In the genomic region with DNA sequence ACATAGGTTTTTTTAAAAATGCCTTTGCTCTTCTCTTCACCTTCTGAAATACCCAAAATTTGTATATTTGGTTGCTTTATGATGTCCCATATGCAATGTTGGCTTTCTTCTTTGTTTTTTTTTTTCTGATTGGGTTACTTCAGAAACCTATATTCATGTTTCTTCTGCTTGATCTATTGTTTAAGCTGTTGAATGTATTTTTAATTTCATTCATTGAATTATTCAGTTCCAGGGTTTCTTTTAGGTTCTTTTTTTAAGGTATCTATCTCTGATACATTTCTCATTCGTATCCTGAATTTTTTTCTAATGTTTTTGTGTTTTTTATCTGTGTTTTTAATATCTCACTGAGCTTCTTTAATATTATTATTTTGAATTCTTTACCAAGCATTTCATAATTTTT, we compare ENCODE assay signal across 23 cellular contexts.
A peak's percentile ranks its signal among the peaks of the same experiment; 100 is the strongest.
DNase-seq lines count a peak whose midpoint lies in the region; ATAC-seq, FAIRE-seq and TF ChIP-seq lines count a peak whose summit lies in the region.
"Had no signal": no experiment of that assay in that cellular context is flagged by ENCODE, and none has a peak within 500 bp of the region (broad histone marks: within the 10 kb centered on the region; RNA-seq: fewer than 3 reads in every experiment).

No MANE protein-coding gene starts in this region.

- DNase-seq in OCI-LY7 (ENCODE audit: low spot score) = peak; percentile 12
- no peak for DNase-seq in K562 (ENCODE audit: extremely low read depth in 1 of 4, low spot score in 3 of 4)
- no peak for DNase-seq in pancreas
- no peak for DNase-seq in tibial nerve (ENCODE audit: low spot score in 2 of 2)
- no peak for DNase-seq in activated effector memory CD4-positive, alpha-beta T cell treated with Interleukin-2 at 50 U/mL for 16 hours
- DNase-seq in RPMI8226 = no peak
- DNase-seq: 8988T; AML-193; Caco-2; Calu3; CD4-positive, alpha-beta T cell; CD8-positive, alpha-beta T cell; DMS79 treated with DMSO at 0.1 percent for 48 hours; GF-D8 had no signal

- no peak for ATAC-seq in K562
- no peak for ATAC-seq in pancreas
- ATAC-seq in HG02852 (IDR thresholded peaks at IDR 0.05; ENCODE audit: unreplicated experiment) = no peak
- ATAC-seq: A549; CD8-positive, alpha-beta T cell had no signal

- H3K4me1 ChIP-seq in HEK293 (ENCODE audit: control insufficient read depth, insufficient read depth, low read length) (no peaks in the 10 kb centered on the region), OCI-LY7 (ENCODE audit: insufficient read depth, low read length, poor library complexity, severe bottlenecking) (no peaks in the 10 kb centered on the region), K562 (replicated peaks in 1 of 2; ENCODE audit: control insufficient read depth in 2 of 2, insufficient read depth in 2 of 2, low read length in 2 of 2) (no peaks in the 10 kb centered on the region), pancreas (no peaks in the 10 kb centered on the region), tibial nerve (no peaks in the 10 kb centered on the region)
- H3K4me1 ChIP-seq: A549; BLaER1 treated with 17β-estradiol and CSF1 and Interleukin-3, amounts not matched to agents 10 nM and 100 nM; Caco-2 had no signal

- BruUV-seq in OCI-LY7 (replicated peaks; lab: Mats Ljungman, UMichigan) (no TSS peak), K562 (replicated peaks; lab: Mats Ljungman, UMichigan) (no TSS peak)

- H2AFZ ChIP-seq in OCI-LY7 (ENCODE audit: low read length) (no peak overlapping the region), K562 (ENCODE audit: low read depth, low read length) (no peak overlapping the region)

- in situ Hi-C loops in K562 (cut with MboI) = no loop called here

- H3K27me3 ChIP-seq in K562 (ENCODE audit: control insufficient read depth in 2 of 2, insufficient read depth in 2 of 2, low read length in 2 of 2) (no peaks in the 10 kb centered on the region), pancreas (peaks cover 0 to 5% (median 0%) of the 10 kb centered on the region in 4 donors), tibial nerve (no peaks in the 10 kb centered on the region)
- H3K27me3 ChIP-seq: BLaER1 treated with 17β-estradiol and CSF1 and Interleukin-3, amounts not matched to agents 10 nM and 100 nM had no signal

- no peaks in the 10 kb centered on the region for H3K79me2 ChIP-seq in OCI-LY7 (ENCODE audit: insufficient read depth, low read depth, low read length)
- peaks cover 3% of the 10 kb centered on the region; the same call in 1 of the 3 replicates for H3K79me2 ChIP-seq in K562 (ENCODE audit: control insufficient read depth, insufficient read depth, low read length)

- CTCF ChIA-PET in HEK293 (lab: Yijun Ruan, JAX) (no interaction called here), OCI-LY7 (lab: Charles Lee; ENCODE audit: unreplicated experiment) (no interaction called here), K562 (lab: Yijun Ruan, JAX; ENCODE audit: low intra/inter-chr PET ratio) (no interaction called here)

- no peak for TF ChIP-seq EP300 in K562 (IDR thresholded peaks at IDR 0.05; ENCODE audit: low read length)
- TF ChIP-seq EP300 in tibial nerve (IDR thresholded peaks at IDR 0.05) = no peak

- no peaks in the 10 kb centered on the region for H3K9me3 ChIP-seq in HEK293 (ENCODE audit: control insufficient read depth, insufficient read depth, low read depth, low read length)
- H3K9me3 ChIP-seq in OCI-LY7 (ENCODE audit: low read length) = peaks cover 32% of the 10 kb centered on the region
- H3K9me3 ChIP-seq in K562 (replicated peaks; ENCODE audit: control insufficient read depth, insufficient read depth, low read depth, low read length) = no peaks in the 10 kb centered on the region; the same call in 1 of the 2 replicates
- H3K9me3 ChIP-seq in pancreas = no peaks in the 10 kb centered on the region
- peaks cover 0 to 39% (median 3%) of the 10 kb centered on the region in 4 donors for H3K9me3 ChIP-seq in tibial nerve
- H3K9me3 ChIP-seq: A549 had no signal

- FAIRE-seq in K562 (lab: Jason Lieb, UNC) (no peak), pancreas (lab: Jason Lieb, UNC) (peak; percentile 13)
- FAIRE-seq: A549, D721Med, G401.6, GM12891, GM19239 had no signal

- no peak overlapping the region for H3K4me2 ChIP-seq in OCI-LY7 (ENCODE audit: low read length)
- no peak overlapping the region for H3K4me2 ChIP-seq in K562 (ENCODE audit: insufficient read depth, low read length)
- H3K4me2 ChIP-seq: A549; BLaER1 treated with 17β-estradiol and CSF1 and Interleukin-3, amounts not matched to agents 10 nM and 100 nM had no signal

- H3K36me3 ChIP-seq in HEK293 (ENCODE audit: control insufficient read depth in 2 of 2, insufficient read depth in 1 of 2, low read length in 2 of 2) = no peaks in the 10 kb centered on the region
- peaks cover 5% of the 10 kb centered on the region; the same call in 1 of the 2 replicates for H3K36me3 ChIP-seq in OCI-LY7 (ENCODE audit: insufficient read depth, low read length)
- no peaks in the 10 kb centered on the region for H3K36me3 ChIP-seq in K562 (ENCODE audit: control insufficient read depth, insufficient read depth, low read length)
- H3K36me3 ChIP-seq in pancreas = no peaks in the 10 kb centered on the region
- no peaks in the 10 kb centered on the region for H3K36me3 ChIP-seq in tibial nerve
- H3K36me3 ChIP-seq: BLaER1 treated with 17β-estradiol and CSF1 and Interleukin-3, amounts not matched to agents 10 nM and 100 nM had no signal

- intact Hi-C loops in OCI-LY7 (cut with micrococcal nuclease; ENCODE audit: unreplicated experiment) (no loop called here), K562 (cut with micrococcal nuclease) (no loop called here), pancreas (cut with DNase I) (no loop called here)

- WGBS in K562 (ENCODE audit: insufficient coverage, low coverage, missing lambda C conversion rate) = 11% methylated on average over 1 of the region's 1 CpG
- WGBS in pancreas, 2 donors = 30 to 39% methylated on average over 1 of the region's 1 CpG
- 56 to 63% methylated on average over 1 of the region's 1 CpG for WGBS in tibial nerve, 2 donors

- H3K4me3 ChIP-seq in HEK293 (ENCODE audit: low read depth, low read length) (no peak overlapping the region), OCI-LY7 (ENCODE audit: low read depth, low read length, poor library complexity, severe bottlenecking) (no peak overlapping the region), K562 (no peak overlapping the region), pancreas (no peak overlapping the region), tibial nerve (no peak overlapping the region)
- H3K4me3 ChIP-seq: A549; BLaER1 treated with 17β-estradiol and CSF1 and Interleukin-3, amounts not matched to agents 10 nM and 100 nM had no signal

- no peak overlapping the region for H3K9ac ChIP-seq in K562 (ENCODE audit: insufficient read depth in 1 of 2, low read depth in 2 of 2, low read length in 2 of 2)
- H3K9ac ChIP-seq: BLaER1 treated with 17β-estradiol and CSF1 and Interleukin-3, amounts not matched to agents 10 nM and 100 nM had no signal

- no peaks in the 10 kb centered on the region for H3K9me2 ChIP-seq in OCI-LY7 (ENCODE audit: insufficient read depth, low read length)

- TF ChIP-seq RAD21 in K562 (CRISPR knock-in tag; conservative IDR thresholded peaks at IDR 0.05 in 1 of 2, IDR thresholded peaks at IDR 0.05 in 1 of 2) = no peak

- H3K27ac ChIP-seq in HEK293 (ENCODE audit: extremely low read depth, low read depth, low read length) (no peak overlapping the region), OCI-LY7 (ENCODE audit: low read depth, low read length, poor library complexity, severe bottlenecking) (no peak overlapping the region), K562 (ENCODE audit: extremely low read depth, low read depth, low read length) (no peak overlapping the region), pancreas (no peak overlapping the region), tibial nerve (no peak overlapping the region)
- H3K27ac ChIP-seq: A549; BLaER1 treated with 17β-estradiol and CSF1 and Interleukin-3, amounts not matched to agents 10 nM and 100 nM; C4-2B had no signal

- POLR2A ChIA-PET in HEK293 (lab: Yijun Ruan, JAX) = no interaction called here
- POLR2A ChIA-PET in OCI-LY7 (lab: Charles Lee) = interaction anchor here (0.6 to 1.1 kb wide), 4 partner anchors 19 to 1194 kb away, joined by 3 to 4 read pairs (median 3); no protein-coding TSS in a partner anchor
- POLR2A ChIA-PET in K562 (lab: Yijun Ruan, JAX) = no interaction called here

- no peak for TF ChIP-seq CTCF in HEK293 (tag by site-specific recombination; IDR thresholded peaks at IDR 0.05)
- no peak for TF ChIP-seq CTCF in OCI-LY7 (conservative IDR thresholded peaks at IDR 0.05; ENCODE audit: low read length)
- TF ChIP-seq CTCF in K562 (IDR thresholded peaks at IDR 0.05 in 2 of 3, conservative IDR thresholded peaks at IDR 0.05 in 1 of 3; ENCODE audit: insufficient read depth in 2 of 3, low read depth in 1 of 3, low read length in 3 of 3) = no peak
- TF ChIP-seq CTCF in pancreas (IDR thresholded peaks at IDR 0.05) = no peak
- TF ChIP-seq CTCF in tibial nerve (IDR thresholded peaks at IDR 0.05) = no peak

- H3K9me1 ChIP-seq in K562 (ENCODE audit: control insufficient read depth, insufficient read depth, low read length) = no peaks in the 10 kb centered on the region

- TF ChIP-seq POLR2A in K562 (conservative IDR thresholded peaks at IDR 0.05) (no peak), tibial nerve (IDR thresholded peaks at IDR 0.05) (no peak)

- no peaks in the 10 kb centered on the region for H4K20me1 ChIP-seq in OCI-LY7 (ENCODE audit: insufficient read depth, low read length)
- H4K20me1 ChIP-seq in K562 (replicated peaks; ENCODE audit: control insufficient read depth, insufficient read depth, low read length) = no peaks in the 10 kb centered on the region
- H4K20me1 ChIP-seq: BLaER1 treated with 17β-estradiol and CSF1 and Interleukin-3, amounts not matched to agents 10 nM and 100 nM had no signal

TF ChIP-seq in HEK293, 187 proteins besides CTCF, POLR2A, EP300 and RAD21 (continues in another document):
- TF ChIP-seq, protein P1, sequence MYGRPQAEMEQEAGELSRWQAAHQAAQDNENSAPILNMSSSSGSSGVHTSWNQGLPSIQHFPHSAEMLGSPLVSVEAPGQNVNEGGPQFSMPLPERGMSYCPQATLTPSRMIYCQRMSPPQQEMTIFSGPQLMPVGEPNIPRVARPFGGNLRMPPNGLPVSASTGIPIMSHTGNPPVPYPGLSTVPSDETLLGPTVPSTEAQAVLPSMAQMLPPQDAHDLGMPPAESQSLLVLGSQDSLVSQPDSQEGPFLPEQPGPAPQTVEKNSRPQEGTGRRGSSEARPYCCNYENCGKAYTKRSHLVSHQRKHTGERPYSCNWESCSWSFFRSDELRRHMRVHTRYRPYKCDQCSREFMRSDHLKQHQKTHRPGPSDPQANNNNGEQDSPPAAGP (tag by site-specific recombination; IDR thresholded peaks at IDR 0.05) = no peak

TF ChIP-seq in K562, 482 proteins besides CTCF, POLR2A, EP300 and RAD21 (continues in another document):
- TF ChIP-seq TOE1 (IDR thresholded peaks at IDR 0.05; ENCODE audit: borderline replicate concordance) (no peak), TOE1 (CRISPR knock-in tag; IDR thresholded peaks at IDR 0.05; ENCODE audit: borderline replicate concordance, low read depth) (no peak), ZNF511 (CRISPR knock-in tag; IDR thresholded peaks at IDR 0.05) (no peak), CHD2 (IDR thresholded peaks at IDR 0.05; ENCODE audit: low read depth, low read length) (no peak)

Comparison
In these comparisons a context has a peak if more than half of its experiments do, and no peak if none do; other contexts are left out.
1. Of the 44 proteins assayed by ChIP-seq in both K562 and HEK293: peak only in K562: TRIM28; only in HEK293: SETDB1; in both: none; in neither: 42.